In genomic region chr3:180626844-180627243, GRCh38 we compare ENCODE assay signal across 13 cellular contexts. TPM values are rescaled to one million over a fixed set of nuclear protein-coding genes. Genes with fewer than 3 reads are reported as not detected.
DNase-seq lines count a peak whose midpoint lies in the region; ATAC-seq and TF ChIP-seq lines count a peak whose summit lies in the region.
"Had no signal": no experiment of that assay in that cellular context is flagged by ENCODE, and none has a peak within 500 bp of the region (broad histone marks: within the 10 kb centered on the region; RNA-seq: fewer than 3 reads in every experiment).

No MANE protein-coding gene starts in this region.

- no peaks in the 10 kb centered on the region for H3K9me3 ChIP-seq in MM.1S (replicated peaks; ENCODE audit: insufficient read depth, low read length)
- H3K9me3 ChIP-seq: upper lobe of right lung had no signal

- no peak overlapping the region for H3K4me3 ChIP-seq in MM.1S (ENCODE audit: low read length)
- H3K4me3 ChIP-seq: upper lobe of right lung had no signal

- ATAC-seq in GM18873 (IDR thresholded peaks at IDR 0.05; ENCODE audit: low FRiP score, unreplicated experiment) (peak; percentile 83), GM21447 (IDR thresholded peaks at IDR 0.05; ENCODE audit: unreplicated experiment) (peak; percentile 95), HG03025 (IDR thresholded peaks at IDR 0.05; ENCODE audit: low FRiP score, unreplicated experiment) (peak; percentile 97)
- ATAC-seq in activated CD8-positive, alpha-beta memory T cell treated with anti-CD3 and anti-CD28 coated beads, Interleukin-2, amount 10 ng/mL, durations not matched to agents 7 days and 5 days = no peak

- H3K4me1 Mint-ChIP-seq in activated CD8-positive, alpha-beta memory T cell treated with anti-CD3 and anti-CD28 coated beads, Interleukin-2, amount 10 ng/mL, durations not matched to agents 7 days and 5 days = peaks cover 24% of the 10 kb centered on the region

- H3K4me3 Mint-ChIP-seq in activated CD8-positive, alpha-beta memory T cell treated with anti-CD3 and anti-CD28 coated beads, Interleukin-2, amount 10 ng/mL, durations not matched to agents 7 days and 5 days = no peak overlapping the region
- H3K4me3 Mint-ChIP-seq: activated CD4-positive, alpha-beta memory T cell treated with anti-CD3 and anti-CD28 coated beads for 36 hours; activated naive CD8-positive, alpha-beta T cell; CD8-positive, alpha-beta memory T cell had no signal

- CTCF ChIA-PET in activated CD8-positive, alpha-beta memory T cell treated with anti-CD3 and anti-CD28 coated beads, Interleukin-2, amount 10 ng/mL, durations not matched to agents 7 days and 5 days (lab: Charles Lee) = no interaction called here

- no peak for TF ChIP-seq CTCF in MM.1S (IDR thresholded peaks at IDR 0.05; ENCODE audit: low read length)

- H3K4me2 ChIP-seq in MM.1S (ENCODE audit: low read depth, low read length) = no peak overlapping the region

- no peak overlapping the region for H3K27ac ChIP-seq in MM.1S (ENCODE audit: low read length)
- H3K27ac ChIP-seq: upper lobe of right lung had no signal

- H3K36me3 Mint-ChIP-seq in activated CD8-positive, alpha-beta memory T cell treated with anti-CD3 and anti-CD28 coated beads, Interleukin-2, amount 10 ng/mL, durations not matched to agents 7 days and 5 days = peaks cover 56% of the 10 kb centered on the region

- H4K20me1 ChIP-seq in MM.1S (ENCODE audit: insufficient read depth, low read length) = no peaks in the 10 kb centered on the region

- DNase-seq in MM.1S (peak; percentile 21), NOMO-1 (lab: John Stamatoyannopoulos, UW; ENCODE audit: unreplicated experiment in 2 of 2) (no peak), globus pallidus (ENCODE audit: low spot score) (no peak), HPDE6-E6E7 (ENCODE audit: extremely low spot score) (no peak)
- no peak for DNase-seq in activated CD8-positive, alpha-beta memory T cell treated with anti-CD3 and anti-CD28 coated beads, Interleukin-2, amount 10 ng/mL, durations not matched to agents 7 days and 5 days
- DNase-seq: activated CD4-positive, alpha-beta memory T cell treated with anti-CD3 and anti-CD28 coated beads for 36 hours; CD8-positive, alpha-beta memory T cell; NCI-H1092 treated with DMSO at 0.1 percent for 48 hours; upper lobe of right lung had no signal

- H3K27me3 ChIP-seq in MM.1S (replicated peaks; ENCODE audit: insufficient read depth, low read length) = no peaks in the 10 kb centered on the region
- H3K27me3 ChIP-seq: upper lobe of right lung had no signal

- H3K9ac ChIP-seq in MM.1S (ENCODE audit: low read length) = no peak overlapping the region

- H3K9me2 ChIP-seq in MM.1S (replicated peaks; ENCODE audit: insufficient read depth, low read length) = no peaks in the 10 kb centered on the region

- no peaks in the 10 kb centered on the region for H3K79me2 ChIP-seq in MM.1S (ENCODE audit: low read length)

- peaks cover 15% of the 10 kb centered on the region; the same call in 1 of the 2 replicates for H3K4me1 ChIP-seq in MM.1S (ENCODE audit: low read length)
- H3K4me1 ChIP-seq: upper lobe of right lung had no signal

- H3K27ac Mint-ChIP-seq in activated CD8-positive, alpha-beta memory T cell treated with anti-CD3 and anti-CD28 coated beads, Interleukin-2, amount 10 ng/mL, durations not matched to agents 7 days and 5 days = no peak overlapping the region
- H3K27ac Mint-ChIP-seq: activated CD4-positive, alpha-beta memory T cell treated with anti-CD3 and anti-CD28 coated beads for 36 hours; activated naive CD8-positive, alpha-beta T cell had no signal

- peaks cover 2% of the 10 kb centered on the region for H3K27me3 Mint-ChIP-seq in activated CD8-positive, alpha-beta memory T cell treated with anti-CD3 and anti-CD28 coated beads, Interleukin-2, amount 10 ng/mL, durations not matched to agents 7 days and 5 days
- H3K27me3 Mint-ChIP-seq: activated CD4-positive, alpha-beta memory T cell treated with anti-CD3 and anti-CD28 coated beads for 36 hours; activated naive CD8-positive, alpha-beta T cell; CD8-positive, alpha-beta memory T cell had no signal

- H3K36me3 ChIP-seq in MM.1S (replicated peaks; ENCODE audit: insufficient read depth, low read length) = no peaks in the 10 kb centered on the region
- H3K36me3 ChIP-seq: upper lobe of right lung had no signal

- no peaks in the 10 kb centered on the region for H3F3A ChIP-seq in MM.1S (ENCODE audit: insufficient read depth, low read length)

- H3K9me3 Mint-ChIP-seq in activated CD8-positive, alpha-beta memory T cell treated with anti-CD3 and anti-CD28 coated beads, Interleukin-2, amount 10 ng/mL, durations not matched to agents 7 days and 5 days (ENCODE audit: low read depth) = peaks cover 8% of the 10 kb centered on the region
- H3K9me3 Mint-ChIP-seq: CD8-positive, alpha-beta memory T cell had no signal

- H2AFZ ChIP-seq in MM.1S (ENCODE audit: low read length) = no peak overlapping the region

RNA-seq across cellular contexts. Expression of gene TTC14, which starts 24.9 kb away (rescaled TPM):
- 10 to 100 TPM; 60.4 to 91.3 TPM for total RNA-seq in activated CD8-positive, alpha-beta memory T cell treated with anti-CD3 and anti-CD28 coated beads, Interleukin-2, amount 10 ng/mL, durations not matched to agents 7 days and 5 days

RNA-seq across cellular contexts. Expression of gene CCDC39, which starts 52.4 kb away (rescaled TPM):
- not detected for total RNA-seq in activated CD8-positive, alpha-beta memory T cell treated with anti-CD3 and anti-CD28 coated beads, Interleukin-2, amount 10 ng/mL, durations not matched to agents 7 days and 5 days
- total RNA-seq: activated CD4-positive, alpha-beta memory T cell treated with anti-CD3 and anti-CD28 coated beads for 36 hours; CD8-positive, alpha-beta memory T cell; upper lobe of right lung had no signal
